In genomic region chr14:96038920-96039632, GRCh38 we compare ENCODE assay signal across 8 cellular contexts. TPM values are rescaled to one million over a fixed set of nuclear protein-coding genes. Genes with fewer than 3 reads are reported as not detected.
DNase-seq lines count a peak whose midpoint lies in the region; ATAC-seq and TF ChIP-seq lines count a peak whose summit lies in the region.

Gene C14orf132 (plus strand): TSS chr14:96039362. CDS start chr14:96039501, 139 bp downstream.

- H3K27ac ChIP-seq in CD4-positive, alpha-beta T cell (ENCODE audit: low read depth, low read length): no peak within 1 kb of the TSS
- peak within 1 kb of the TSS; percentile 79 for H3K27ac ChIP-seq in angular gyrus (ENCODE audit: low read depth, low read length)
- H3K27ac ChIP-seq in hepatocyte: peak within 1 kb of the TSS; percentile 57
- no peak within 1 kb of the TSS for H3K27ac ChIP-seq in SJCRH30

- H3K4me3 ChIP-seq in hepatocyte (peak within 1 kb of the TSS; percentile 96), SJCRH30 (no peak within 1 kb of the TSS)

- H3K36me3 Mint-ChIP-seq in CD4-positive, alpha-beta T cell (ENCODE audit: low read depth): no peaks in the 10 kb centered on the region

- H3K9me2 ChIP-seq in hepatocyte (replicated peaks; ENCODE audit: insufficient read depth): no peaks in the 10 kb centered on the region

- H3K4me1 Mint-ChIP-seq in CD4-positive, alpha-beta T cell (ENCODE audit: low read depth): peaks cover 49% of the 10 kb centered on the region

- H3K27ac Mint-ChIP-seq in CD4-positive, alpha-beta T cell: no peak within 1 kb of the TSS

- peaks cover 25% of the 10 kb centered on the region for H3K79me2 ChIP-seq in hepatocyte

- H3K27me3 Mint-ChIP-seq in CD4-positive, alpha-beta T cell: peaks cover 50% of the 10 kb centered on the region

- peak within 1 kb of the TSS; percentile 90 for H3K4me3 Mint-ChIP-seq in CD4-positive, alpha-beta T cell

- H4K20me1 ChIP-seq in hepatocyte (ENCODE audit: insufficient read depth, poor library complexity, severe bottlenecking): peaks cover 3% of the 10 kb centered on the region

- DNase-seq in CD4-positive, alpha-beta T cell: peak; percentile 20 to 62 (median 38)
- peak; percentile 77 for DNase-seq in HEK293T (ENCODE audit: extremely low spot score)
- DNase-seq in SK-N-DZ (ENCODE audit: low spot score): peak; percentile 51
- peak; percentile 78 for DNase-seq in hepatocyte (ENCODE audit: low spot score)
- DNase-seq in retina: peak; percentile 84
- no peak for DNase-seq in SJCRH30
- no peak for DNase-seq in NOMO-1 treated with DMSO at 0.1 percent for 48 hours (lab: John Stamatoyannopoulos, UW; ENCODE audit: unreplicated experiment)

- WGBS in hepatocyte (ENCODE audit: low lambda C conversion rate, missing lambda C conversion rate): under 1% methylated on average over 36 of the region's 72 CpGs

- peak within 1 kb of the TSS; percentile 86 for H2AFZ ChIP-seq in hepatocyte

- ATAC-seq in CD4-positive, alpha-beta T cell (ENCODE audit: poor library complexity): peak; percentile 81

- POLR2A ChIA-PET in CD4-positive, alpha-beta T cell (lab: Charles Lee): interaction anchor here (1.1 to 1.6 kb wide), 4 partner anchors 10 to 575 kb away, joined by 3 to 10 read pairs (median 4); no protein-coding TSS in a partner anchor
- POLR2A ChIA-PET in HEK293T (lab: Yijun Ruan, JAX): interaction anchor here (1.0 kb wide), 1 partner anchor 48 kb away, joined by 3 read pairs; no protein-coding TSS in a partner anchor

- H3K4me2 ChIP-seq in hepatocyte: peak within 1 kb of the TSS; percentile 100

- H3K4me1 ChIP-seq in hepatocyte (ENCODE audit: insufficient read depth) (peaks cover 18% of the 10 kb centered on the region), SJCRH30 (no peaks in the 10 kb centered on the region)

- H3K27me3 ChIP-seq in CD4-positive, alpha-beta T cell (ENCODE audit: control insufficient read depth, insufficient read depth, low read length): peaks cover 29% of the 10 kb centered on the region
- peaks cover 31% of the 10 kb centered on the region for H3K27me3 ChIP-seq in hepatocyte
- H3K27me3 ChIP-seq in SJCRH30: no peaks in the 10 kb centered on the region

- CTCF ChIA-PET in CD4-positive, alpha-beta T cell (lab: Charles Lee): no interaction called here
- CTCF ChIA-PET in HEK293T (lab: Yijun Ruan, JAX): no interaction called here

- no peak for TF ChIP-seq CTCF in CD4-positive, alpha-beta T cell (IDR thresholded peaks at IDR 0.05)
- no peak for TF ChIP-seq CTCF in hepatocyte (IDR thresholded peaks at IDR 0.05; ENCODE audit: poor library complexity)

- intact Hi-C loops in CD4-positive, alpha-beta T cell (cut with DNase I, micrococcal nuclease): loop anchor here in 1 of 2 experiments (5.0 kb wide), 1 partner anchor 522 kb away; the partner anchor contains the start of gene SYNE3

- H3K9me3 ChIP-seq in CD4-positive, alpha-beta T cell (ENCODE audit: control insufficient read depth, low read length): no peaks in the 10 kb centered on the region
- H3K9me3 ChIP-seq in hepatocyte (ENCODE audit: low read depth) (no peaks in the 10 kb centered on the region), SJCRH30 (replicated peaks) (no peaks in the 10 kb centered on the region)

- no peaks in the 10 kb centered on the region for H3K9me3 Mint-ChIP-seq in CD4-positive, alpha-beta T cell

- H3K36me3 ChIP-seq in hepatocyte (replicated peaks; ENCODE audit: insufficient read depth, low read depth): no peaks in the 10 kb centered on the region
- H3K36me3 ChIP-seq in SJCRH30: no peaks in the 10 kb centered on the region

TF ChIP-seq in HEK293T, 16 proteins besides CTCF, POLR2A, EP300 and RAD21:
- peak; percentile 22; the same call in 1 of the 2 replicates for TF ChIP-seq L3MBTL2 (conservative IDR thresholded peaks at IDR 0.05)
- no peak for TF ChIP-seq BHLHE40 (IDR thresholded peaks at IDR 0.05; ENCODE audit: borderline replicate concordance)

RNA-seq across cellular contexts. Expression of gene C14orf132, which starts in this region (rescaled TPM):
- 1 to 10 TPM; 2.0 to 2.4 TPM for total RNA-seq in CD4-positive, alpha-beta T cell
- polyA plus RNA-seq in SK-N-DZ (2014; cell fraction: cytosol; rRNA removed): 52.2 and 57.9 TPM in 2 replicates
- 42.6 and 46.1 TPM in 2 replicates for polyA plus RNA-seq in SK-N-DZ (2014; cell fraction: nucleus; rRNA removed)
- total RNA-seq in hepatocyte: 16.3 and 17.0 TPM in 2 replicates
- polyA plus RNA-seq in hepatocyte: 19.3 and 26.5 TPM in 2 replicates
- not detected in 2 replicates for total RNA-seq in SJCRH30 (2014; rRNA removed; shearing (Covaris generic))

Comparison
In these comparisons a context has a peak if more than half of its experiments do, and no peak if none do; other contexts are left out.
1. DNase-seq: peak in CD4-positive, alpha-beta T cell (10 of 10), HEK293T (single experiment), SK-N-DZ (single experiment), hepatocyte (single experiment) and retina (single experiment); none in SJCRH30 (0 of 2) and NOMO-1 treated with DMSO at 0.1 percent for 48 hours (single experiment).
2. H3K27ac ChIP-seq: peak in angular gyrus (single experiment) and hepatocyte (single experiment); none in CD4-positive, alpha-beta T cell (single experiment) and SJCRH30 (single experiment).